1 cellular context compared by ENCODE assay signal in the genomic region with DNA sequence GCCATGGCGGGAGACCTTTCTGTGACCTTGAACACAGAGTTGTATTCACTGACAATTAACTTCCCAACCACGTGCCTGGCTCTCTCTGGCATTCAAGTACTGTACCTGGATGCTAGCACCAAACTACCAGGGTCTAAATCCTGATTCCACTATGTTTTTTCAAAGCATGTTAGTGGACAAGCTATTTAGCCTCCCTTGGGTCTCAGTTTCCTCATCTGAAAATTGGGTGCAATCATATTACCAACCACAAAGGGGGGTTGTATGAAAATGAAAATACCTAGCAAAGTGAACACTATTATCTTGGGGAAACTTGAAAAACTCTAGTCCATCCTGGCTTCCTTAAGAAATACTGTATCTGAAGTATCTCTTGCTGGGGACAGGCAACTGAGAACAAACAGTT.
TF ChIP-seq lines count a peak whose summit lies in the region.

No MANE protein-coding gene starts in this region.

TF ChIP-seq in K562, 482 proteins besides CTCF, POLR2A, EP300 and RAD21 (continued from another document):
- peak; percentile 72 for TF ChIP-seq ESRRA (IDR thresholded peaks at IDR 0.05; ENCODE audit: borderline replicate concordance, low read depth)
- TF ChIP-seq NR2C1 (IDR thresholded peaks at IDR 0.05) = no peak
- TF ChIP-seq NR2C1 (tag; IDR thresholded peaks at IDR 0.05) = no peak
- TF ChIP-seq, protein P1, sequence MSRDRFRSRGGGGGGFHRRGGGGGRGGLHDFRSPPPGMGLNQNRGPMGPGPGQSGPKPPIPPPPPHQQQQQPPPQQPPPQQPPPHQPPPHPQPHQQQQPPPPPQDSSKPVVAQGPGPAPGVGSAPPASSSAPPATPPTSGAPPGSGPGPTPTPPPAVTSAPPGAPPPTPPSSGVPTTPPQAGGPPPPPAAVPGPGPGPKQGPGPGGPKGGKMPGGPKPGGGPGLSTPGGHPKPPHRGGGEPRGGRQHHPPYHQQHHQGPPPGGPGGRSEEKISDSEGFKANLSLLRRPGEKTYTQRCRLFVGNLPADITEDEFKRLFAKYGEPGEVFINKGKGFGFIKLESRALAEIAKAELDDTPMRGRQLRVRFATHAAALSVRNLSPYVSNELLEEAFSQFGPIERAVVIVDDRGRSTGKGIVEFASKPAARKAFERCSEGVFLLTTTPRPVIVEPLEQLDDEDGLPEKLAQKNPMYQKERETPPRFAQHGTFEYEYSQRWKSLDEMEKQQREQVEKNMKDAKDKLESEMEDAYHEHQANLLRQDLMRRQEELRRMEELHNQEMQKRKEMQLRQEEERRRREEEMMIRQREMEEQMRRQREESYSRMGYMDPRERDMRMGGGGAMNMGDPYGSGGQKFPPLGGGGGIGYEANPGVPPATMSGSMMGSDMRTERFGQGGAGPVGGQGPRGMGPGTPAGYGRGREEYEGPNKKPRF (IDR thresholded peaks at IDR 0.05; ENCODE audit: low read depth, low read length) = no peak
- TF ChIP-seq BCOR (IDR thresholded peaks at IDR 0.05) = peak; percentile 62; the same call in 1 of the 2 replicates
TF ChIP-seq in K562: peak in this region for 4.
